ENCODE assay signal across 10 cellular contexts in genomic region chr20:18585134-18585533, GRCh38. TPM values are rescaled to one million over a fixed set of nuclear protein-coding genes. Genes with fewer than 3 reads are reported as not detected.
DNase-seq lines count a peak whose midpoint lies in the region; ATAC-seq, FAIRE-seq and TF ChIP-seq lines count a peak whose summit lies in the region.
"Had no signal": no experiment of that assay in that cellular context is flagged by ENCODE, and none has a peak within 500 bp of the region (broad histone marks: within the 10 kb centered on the region; RNA-seq: fewer than 3 reads in every experiment).

No MANE protein-coding gene starts in this region.

- H3K9ac ChIP-seq in HUES64 (ENCODE audit: low read depth, low read length): no peak overlapping the region

- intact Hi-C loops in pancreas (cut with DNase I): no loop called here

- no peak overlapping the region for H3K4me3 ChIP-seq in HUES64 (ENCODE audit: low read length)
- H3K4me3 ChIP-seq in brain microvascular endothelial cell (ENCODE audit: low read depth, low read length): no peak overlapping the region
- no peak overlapping the region for H3K4me3 ChIP-seq in pancreas

- DNase-seq in DMS53 (lab: John Stamatoyannopoulos, UW) (peak; percentile 69), brain microvascular endothelial cell (peak; percentile 18), islet precursor cell (peak; percentile 63), NCI-H2171 (lab: John Stamatoyannopoulos, UW) (no peak), pancreas (no peak)
- DNase-seq: anterior cingulate cortex, GOT3 had no signal

- no peaks in the 10 kb centered on the region for H3K9me3 ChIP-seq in HUES64 (ENCODE audit: insufficient read depth, low read depth, low read length)
- no peaks in the 10 kb centered on the region for H3K9me3 ChIP-seq in pancreas

- FAIRE-seq in pancreas (lab: Jason Lieb, UNC): no peak

- H3K36me3 ChIP-seq in HUES64 (ENCODE audit: insufficient read depth, low read length) (no peaks in the 10 kb centered on the region), brain microvascular endothelial cell (replicated peaks) (no peaks in the 10 kb centered on the region), pancreas (no peaks in the 10 kb centered on the region)

- ATAC-seq in GM21619 (IDR thresholded peaks at IDR 0.05; ENCODE audit: unreplicated experiment): no peak
- no peak for ATAC-seq in pancreas
- ATAC-seq in GM21515 (IDR thresholded peaks at IDR 0.05; ENCODE audit: unreplicated experiment): no peak

- WGBS in HUES64: 98% methylated on average over 2 of the region's 2 CpGs
- WGBS in pancreas, 2 donors: 78% methylated on average over 2 of the region's 2 CpGs

- H3K4me1 ChIP-seq in HUES64 (ENCODE audit: insufficient read depth, low read length): peaks cover 18% of the 10 kb centered on the region
- no peaks in the 10 kb centered on the region for H3K4me1 ChIP-seq in pancreas

- in situ Hi-C loops in brain microvascular endothelial cell (cut with HindIII; ENCODE audit: low pct_ligation_motif_present, low sequenced_read_pairs): no loop called here

- TF ChIP-seq CTCF in brain microvascular endothelial cell (IDR thresholded peaks at IDR 0.05; ENCODE audit: low read depth, low read length, missing control alignments) (no peak), pancreas (IDR thresholded peaks at IDR 0.05) (no peak)

- peak overlapping the region; percentile 67; the same call in 1 of the 2 replicates for H3K27ac ChIP-seq in HUES64 (ENCODE audit: low read depth, low read length)
- no peak overlapping the region for H3K27ac ChIP-seq in brain microvascular endothelial cell
- no peak overlapping the region for H3K27ac ChIP-seq in pancreas

- no peaks in the 10 kb centered on the region for H3K27me3 ChIP-seq in HUES64 (ENCODE audit: insufficient read depth, low read length)
- no peaks in the 10 kb centered on the region for H3K27me3 ChIP-seq in brain microvascular endothelial cell (replicated peaks)
- H3K27me3 ChIP-seq in pancreas: no peaks in the 10 kb centered on the region

RNA-seq across cellular contexts. Expression of gene DTD1, which starts 2.7 kb away (rescaled TPM):
- polyA plus RNA-seq in HUES64 (2013, experiment 1 of 2): 51.0 TPM
- 58.8 TPM for polyA plus RNA-seq in HUES64 (2013, experiment 2 of 2)
- total RNA-seq in pancreas: 10 to 100 TPM in 5 of 6 donors, 1 to 10 TPM in 1; 8.5 to 14.5 (median 12.1) TPM
- polyA plus RNA-seq in pancreas: 10 to 100 TPM in 1 of 2 donors, 1 to 10 TPM in 1; 7.4 to 20.6 TPM

RNA-seq across cellular contexts. Expression of gene SMIM26, which starts 17.9 kb away (rescaled TPM):
- 74.1 TPM for polyA plus RNA-seq in HUES64 (2013, experiment 1 of 2)
- 86.9 TPM for polyA plus RNA-seq in HUES64 (2013, experiment 2 of 2)
- 10 to 100 TPM; 28.8 to 39.3 (median 33.3) TPM for total RNA-seq in pancreas
- polyA plus RNA-seq in pancreas: 100 to 1,000 TPM in 1 of 2 donors, 10 to 100 TPM in 1; 88.0 to 109 TPM

Comparison
In these comparisons a context has a peak if more than half of its experiments do, and no peak if none do; other contexts are left out.
1. DNase-seq: peak in DMS53 (single experiment), brain microvascular endothelial cell (single experiment) and islet precursor cell (single experiment); none in NCI-H2171 (single experiment) and pancreas (0 of 6).